Comparison of ENCODE assay signal across 8 cellular contexts in the genomic region with DNA sequence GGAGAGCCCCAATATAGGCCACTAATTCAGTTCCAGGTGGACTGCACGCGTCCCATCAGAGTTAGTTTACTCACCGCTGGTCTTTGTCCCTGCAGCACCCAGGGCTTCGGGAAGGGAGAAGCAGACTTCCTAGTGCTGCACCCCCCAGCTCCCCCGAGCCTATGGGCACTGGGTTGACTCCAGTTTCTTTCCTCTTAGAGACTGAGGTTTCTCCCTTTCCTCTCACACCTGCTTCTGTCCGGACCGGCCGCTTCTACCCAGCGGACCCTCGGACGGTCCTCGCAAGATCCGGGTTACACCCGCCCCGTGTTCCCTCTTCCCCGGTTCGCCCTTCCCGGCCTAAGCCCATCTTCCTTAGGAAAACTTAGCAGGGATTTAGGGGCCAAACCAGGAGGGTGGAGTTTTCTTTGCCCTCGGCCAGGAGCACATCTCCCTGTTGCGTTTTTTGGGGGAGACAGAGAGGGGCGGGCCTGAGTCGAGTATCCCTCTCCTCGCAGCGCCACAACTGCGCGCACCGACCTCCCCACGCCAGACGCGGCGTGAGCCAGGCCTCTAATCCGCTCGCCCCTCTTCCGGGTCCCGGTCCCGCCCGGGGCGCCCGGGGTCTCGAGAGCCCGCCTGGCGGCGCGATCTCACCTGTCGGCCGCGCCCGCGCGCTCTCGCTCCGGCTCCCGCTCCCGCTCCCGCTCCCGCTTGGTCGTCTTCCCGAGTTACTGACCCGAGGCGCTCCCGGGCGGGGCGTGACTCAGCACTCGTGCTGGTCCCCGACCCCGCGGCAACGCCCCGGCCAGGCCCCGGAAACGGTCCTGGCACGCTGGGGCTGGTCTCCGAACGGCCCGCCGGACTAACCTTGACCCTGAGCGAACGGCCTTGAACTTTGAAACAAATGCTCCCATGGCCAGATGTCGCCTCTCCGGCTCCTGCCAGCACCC. TPM values are rescaled to one million over a fixed set of nuclear protein-coding genes. Genes with fewer than 3 reads are reported as not detected.
DNase-seq lines count a peak whose midpoint lies in the region; ATAC-seq, FAIRE-seq and TF ChIP-seq lines count a peak whose summit lies in the region.

A gene (minus strand): TSS at position 728 of the 932 bp plus-strand sequence. CDS start 8,741 bp downstream, outside the sequence.

- H3K9me3 ChIP-seq in ES-I3 (ENCODE audit: control insufficient read depth, insufficient read depth, low read length) (no peaks in the 10 kb centered on the region), keratinocyte (ENCODE audit: control insufficient read depth, low read depth, low read length) (no peaks in the 10 kb centered on the region)

- no peaks in the 10 kb centered on the region for H3K9me1 ChIP-seq in keratinocyte (ENCODE audit: control insufficient read depth, extremely low read depth, insufficient read depth, low read length)

- H3K36me3 ChIP-seq in ES-I3 (ENCODE audit: insufficient read depth, low read length) (no peaks in the 10 kb centered on the region), keratinocyte (ENCODE audit: control insufficient read depth in 2 of 2, extremely low read depth in 1 of 2, insufficient read depth in 2 of 2, low read length in 2 of 2) (no peaks in the 10 kb centered on the region)

- dilution Hi-C loops in keratinocyte (cut with MboI; ENCODE audit: extremely low pct_ligation_motif_present, low sequenced_read_pairs) = no loop called here

- peak within 1 kb of the TSS; percentile 84 for H2AFZ ChIP-seq in keratinocyte (ENCODE audit: control insufficient read depth, low read length)

- peak in 3 of 5 donors; percentile 7 to 21 (median 17) for DNase-seq in T-helper 1 cell
- DNase-seq in caudate nucleus (lab: John Stamatoyannopoulos, UW) = peak in 6 of 61 donors; percentile 4 to 43 (median 26)
- no peak for DNase-seq in keratinocyte (ENCODE audit: low read depth, low spot score)
- peak; percentile 57 for DNase-seq in stimulated activated CD4-positive, alpha-beta T cell treated with anti-CD3 and anti-CD28 coated beads, Interleukin-15, amount 100 ng/mL, for 24 hours
- no peak for DNase-seq in amniotic stem cell (lab: John Stamatoyannopoulos, UW)

- ATAC-seq in GM19455 (IDR thresholded peaks at IDR 0.05; ENCODE audit: unreplicated experiment) = peak; percentile 76
- peak; percentile 72 for ATAC-seq in HG03460 (IDR thresholded peaks at IDR 0.05; ENCODE audit: unreplicated experiment)

- H3K4me3 ChIP-seq in keratinocyte (ENCODE audit: control insufficient read depth in 2 of 3, extremely low read depth in 1 of 3, insufficient read depth in 2 of 3, low read depth in 1 of 3, low read length in 3 of 3) = peak within 1 kb of the TSS; percentile 35 to 79 (median 67)

- peak within 1 kb of the TSS; percentile 3 for H3K27ac ChIP-seq in caudate nucleus (ENCODE audit: low read depth, low read length)
- peak within 1 kb of the TSS; percentile 59 for H3K27ac ChIP-seq in keratinocyte (ENCODE audit: control insufficient read depth, insufficient read depth, low read length)

- H3K4me1 ChIP-seq in ES-I3 (ENCODE audit: insufficient read depth, low read length) (peaks cover 3% of the 10 kb centered on the region; the same call in 1 of the 2 replicates), keratinocyte (ENCODE audit: control insufficient read depth, extremely low read depth, insufficient read depth, low read length) (peaks cover 15% of the 10 kb centered on the region)

- H3K79me2 ChIP-seq in keratinocyte (ENCODE audit: control insufficient read depth, insufficient read depth, low read length) = no peaks in the 10 kb centered on the region

- H3K9ac ChIP-seq in ES-I3 (ENCODE audit: low read depth, low read length) (peak within 1 kb of the TSS; percentile 70), keratinocyte (ENCODE audit: control insufficient read depth, extremely low read depth, insufficient read depth, low read length) (peak within 1 kb of the TSS; percentile 77)

- peak in 1 of 3 experiments; percentile 7 for TF ChIP-seq CTCF in keratinocyte (optimal IDR thresholded peaks at IDR 0.05 in 1 of 3, IDR thresholded peaks at IDR 0.05 in 1 of 3, conservative IDR thresholded peaks at IDR 0.05 in 1 of 3; ENCODE audit: extremely low read depth in 1 of 3, insufficient read depth in 2 of 3, low read length in 3 of 3)

- peak within 1 kb of the TSS; percentile 92 for H3K4me2 ChIP-seq in keratinocyte (ENCODE audit: control insufficient read depth, extremely low read depth, insufficient read depth, low read depth, low read length)

- FAIRE-seq in keratinocyte (lab: Jason Lieb, UNC) = no peak

- no peaks in the 10 kb centered on the region for H3K27me3 ChIP-seq in keratinocyte (ENCODE audit: control insufficient read depth, extremely low read depth, insufficient read depth, low read length)

- H4K20me1 ChIP-seq in keratinocyte (ENCODE audit: control insufficient read depth, extremely low read depth, insufficient read depth, low read length) = no peaks in the 10 kb centered on the region

RNA-seq across cellular contexts. Expression of the gene that starts here (rescaled TPM):
- 1.3 to 2.4 TPM (median 1.8 TPM) in 3 replicates for polyA plus RNA-seq in keratinocyte
- 0.91 TPM for polyA plus RNA-seq in keratinocyte (2011; ENCODE audit: low read depth)
- polyA plus RNA-seq in keratinocyte (2011; cell fraction: cytosol; rRNA removed) = 1.0 and 1.2 TPM in 2 replicates
- polyA plus RNA-seq in keratinocyte (2011; cell fraction: nucleus; rRNA removed) = 2.1 and 2.3 TPM in 2 replicates
- polyA plus RNA-seq in keratinocyte (2012; ENCODE audit: low replicate concordance) = 1.8 and 2.5 TPM in 2 replicates
- polyA minus RNA-seq in keratinocyte = 1.4 to 3.7 TPM (median 2.8 TPM) in 3 replicates
- 2.3 TPM for polyA minus RNA-seq in keratinocyte (2011; cell fraction: cytosol; rRNA and poly(A)+ RNA removed)
- 0.84 and 1.6 TPM in 2 replicates for polyA minus RNA-seq in keratinocyte (2011; cell fraction: nucleus; rRNA and poly(A)+ RNA removed)

Comparison
In these comparisons a context has a peak if more than half of its experiments do, and no peak if none do; other contexts are left out.
1. DNase-seq: peak in T-helper 1 cell (3 of 5) and stimulated activated CD4-positive, alpha-beta T cell treated with anti-CD3 and anti-CD28 coated beads, Interleukin-15, amount 100 ng/mL, for 24 hours (single experiment); none in keratinocyte (single experiment) and amniotic stem cell (single experiment).